2 cellular contexts compared by ENCODE assay signal in genomic region chr3:159844383-159844730, GRCh38.
TF ChIP-seq lines count a peak whose summit lies in the region.

No MANE protein-coding gene starts in this region.

TF ChIP-seq in SK-N-SH, 30 proteins besides CTCF, POLR2A, EP300 and RAD21:
- TF ChIP-seq PBX3 (IDR thresholded peaks at IDR 0.05), result peak; percentile 44; the same call in 1 of the 2 replicates
- TF ChIP-seq MEF2A (IDR thresholded peaks at IDR 0.05; ENCODE audit: borderline replicate concordance, low read depth), result no peak
- TF ChIP-seq NFIC (IDR thresholded peaks at IDR 0.05; ENCODE audit: borderline replicate concordance), result peak; percentile 49; the same call in 1 of the 2 replicates
- TF ChIP-seq SMC3 (IDR thresholded peaks at IDR 0.05; ENCODE audit: low read depth, low read length), result no peak
- TF ChIP-seq POLR2AphosphoS5 (IDR thresholded peaks at IDR 0.05; ENCODE audit: low read depth, low read length), result peak; percentile 7; the same call in 1 of the 2 replicates
- TF ChIP-seq TCF12 (IDR thresholded peaks at IDR 0.05), result peak; percentile 39; the same call in 1 of the 2 replicates
- no peak for TF ChIP-seq FOXJ3 (CRISPR knock-in tag; IDR thresholded peaks at IDR 0.05)
TF ChIP-seq in SK-N-SH: peak in this region for 4.

TF ChIP-seq in SK-N-SH treated with all-trans-retinoic acid at 6 μM for 48 hours, 23 proteins besides CTCF, POLR2A, EP300 and RAD21 (continued from another document):
- TF ChIP-seq CREB5 (CRISPR knock-in tag; IDR thresholded peaks at IDR 0.05; ENCODE audit: low read depth), result no peak
- no peak for TF ChIP-seq ZC3H10 (CRISPR knock-in tag; IDR thresholded peaks at IDR 0.05)
- TF ChIP-seq BACH2 (CRISPR knock-in tag; IDR thresholded peaks at IDR 0.05; ENCODE audit: borderline replicate concordance), result no peak
- no peak for TF ChIP-seq ZNF8 (CRISPR knock-in tag; IDR thresholded peaks at IDR 0.05)
